In genomic region chr13:36818483-36819063, GRCh38 we compare ENCODE assay signal across 1 cellular context.
TF ChIP-seq lines count a peak whose summit lies in the region.

No MANE protein-coding gene starts in this region.

TF ChIP-seq in HepG2, 621 proteins besides CTCF, POLR2A, EP300 and RAD21 (continued from another document):
- TF ChIP-seq ZBTB39 (CRISPR knock-in tag; IDR thresholded peaks at IDR 0.05) = 0 out of 2 replicates have a peak, but pooled peaks have one; percentile 13
- TF ChIP-seq GRHL1 (CRISPR knock-in tag; conservative IDR thresholded peaks at IDR 0.05) = no peak
- TF ChIP-seq ZNF264 (CRISPR knock-in tag; IDR thresholded peaks at IDR 0.05) = peak; percentile 39; the same call in 1 of the 2 replicates
- 0 out of 2 replicates have a peak, but pooled peaks have one; percentile 33 for TF ChIP-seq PHF21A (CRISPR knock-in tag; IDR thresholded peaks at IDR 0.05)
- TF ChIP-seq MXD1 (CRISPR knock-in tag; IDR thresholded peaks at IDR 0.05) = no peak
- peak; percentile 46; the same call in 1 of the 2 replicates for TF ChIP-seq KDM5A (IDR thresholded peaks at IDR 0.05; ENCODE audit: borderline replicate concordance, low read length)
- no peak for TF ChIP-seq ZBTB43 (CRISPR knock-in tag; conservative IDR thresholded peaks at IDR 0.05)
- peak; percentile 20; the same call in 1 of the 2 replicates for TF ChIP-seq ZNF414 (CRISPR knock-in tag; IDR thresholded peaks at IDR 0.05)
- 0 out of 2 replicates have a peak, but pooled peaks have one; percentile 38 for TF ChIP-seq MED13 (CRISPR knock-in tag; IDR thresholded peaks at IDR 0.05)
- TF ChIP-seq ZNF614 (CRISPR knock-in tag; IDR thresholded peaks at IDR 0.05; ENCODE audit: borderline replicate concordance) = peak; percentile 6; the same call in 1 of the 2 replicates
- 0 out of 2 replicates have a peak, but pooled peaks have one; percentile 8 for TF ChIP-seq GATA4 (IDR thresholded peaks at IDR 0.05; ENCODE audit: borderline replicate concordance, low read depth)
- 0 out of 2 replicates have a peak, but pooled peaks have one; percentile 3 for TF ChIP-seq ZNF430 (CRISPR knock-in tag; IDR thresholded peaks at IDR 0.05)
- TF ChIP-seq MED1 (CRISPR knock-in tag; IDR thresholded peaks at IDR 0.05) = peak; percentile 22; the same call in 1 of the 2 replicates
